11 cellular contexts compared by ENCODE assay signal in genomic region chr3:172692751-172693310, GRCh38.
DNase-seq lines count a peak whose midpoint lies in the region; ATAC-seq and TF ChIP-seq lines count a peak whose summit lies in the region.
"Had no signal": no experiment of that assay in that cellular context is flagged by ENCODE, and none has a peak within 500 bp of the region (broad histone marks: within the 10 kb centered on the region; RNA-seq: fewer than 3 reads in every experiment).

No MANE protein-coding gene starts in this region.

- peak; percentile 41 for DNase-seq in SKM-1 treated with dmso at 0.1 percent for 144 hours (lab: John Stamatoyannopoulos, UW; ENCODE audit: unreplicated experiment)
- DNase-seq in SKM-1 (lab: John Stamatoyannopoulos, UW; ENCODE audit: unreplicated experiment), result no peak
- DNase-seq in NOMO-1 (lab: John Stamatoyannopoulos, UW; ENCODE audit: unreplicated experiment in 2 of 2), result peak; percentile 54 to 83
- no peak for DNase-seq in nephron progenitor cell
- no peak for DNase-seq in stimulated activated naive CD4-positive, alpha-beta T cell treated with Interleukin-2 at 50 U/mL for 16 hours (lab: John Stamatoyannopoulos, UW)
- DNase-seq in T-helper 2 cell, result no peak
- DNase-seq in activated CD4-positive, alpha-beta T cell treated with anti-CD3 and anti-CD28 coated beads, Interleukin-2, amount 50 U/mL, for 1 hour, result no peak
- DNase-seq: NCI-H2171; stimulated activated CD4-positive, alpha-beta T cell treated with anti-CD3 and anti-CD28 coated beads, Interleukin-4, amount 100 ng/mL, for 4 hours had no signal

- no peaks in the 10 kb centered on the region for H3K36me3 Mint-ChIP-seq in nephron progenitor cell (ENCODE audit: low read depth)

- H3K4me1 Mint-ChIP-seq in nephron progenitor cell, result no peaks in the 10 kb centered on the region

- H3K4me3 Mint-ChIP-seq in nephron progenitor cell, result no peak overlapping the region

- no peaks in the 10 kb centered on the region for H3K9me3 Mint-ChIP-seq in nephron progenitor cell

- no peaks in the 10 kb centered on the region for H3K27me3 Mint-ChIP-seq in nephron progenitor cell (ENCODE audit: low read depth, poor library complexity)

- H3K27ac Mint-ChIP-seq in nephron progenitor cell, result peak overlapping the region; percentile 44

- no peak for TF ChIP-seq CTCF in nephron progenitor cell (IDR thresholded peaks at IDR 0.05)

- ATAC-seq in HG02678 (IDR thresholded peaks at IDR 0.05; ENCODE audit: unreplicated experiment), result peak; percentile 58
- ATAC-seq: A549 had no signal

Comparison
In these comparisons a context has a peak if more than half of its experiments do, and no peak if none do; other contexts are left out.
1. DNase-seq: peak in SKM-1 treated with dmso at 0.1 percent for 144 hours (single experiment) and NOMO-1 (2 of 2); none in SKM-1 (single experiment), nephron progenitor cell (single experiment), stimulated activated naive CD4-positive, alpha-beta T cell treated with Interleukin-2 at 50 U/mL for 16 hours (single experiment), T-helper 2 cell (0 of 5) and activated CD4-positive, alpha-beta T cell treated with anti-CD3 and anti-CD28 coated beads, Interleukin-2, amount 50 U/mL, for 1 hour (single experiment).